Comparison of ENCODE assay signal across 8 cellular contexts in the genomic region with DNA sequence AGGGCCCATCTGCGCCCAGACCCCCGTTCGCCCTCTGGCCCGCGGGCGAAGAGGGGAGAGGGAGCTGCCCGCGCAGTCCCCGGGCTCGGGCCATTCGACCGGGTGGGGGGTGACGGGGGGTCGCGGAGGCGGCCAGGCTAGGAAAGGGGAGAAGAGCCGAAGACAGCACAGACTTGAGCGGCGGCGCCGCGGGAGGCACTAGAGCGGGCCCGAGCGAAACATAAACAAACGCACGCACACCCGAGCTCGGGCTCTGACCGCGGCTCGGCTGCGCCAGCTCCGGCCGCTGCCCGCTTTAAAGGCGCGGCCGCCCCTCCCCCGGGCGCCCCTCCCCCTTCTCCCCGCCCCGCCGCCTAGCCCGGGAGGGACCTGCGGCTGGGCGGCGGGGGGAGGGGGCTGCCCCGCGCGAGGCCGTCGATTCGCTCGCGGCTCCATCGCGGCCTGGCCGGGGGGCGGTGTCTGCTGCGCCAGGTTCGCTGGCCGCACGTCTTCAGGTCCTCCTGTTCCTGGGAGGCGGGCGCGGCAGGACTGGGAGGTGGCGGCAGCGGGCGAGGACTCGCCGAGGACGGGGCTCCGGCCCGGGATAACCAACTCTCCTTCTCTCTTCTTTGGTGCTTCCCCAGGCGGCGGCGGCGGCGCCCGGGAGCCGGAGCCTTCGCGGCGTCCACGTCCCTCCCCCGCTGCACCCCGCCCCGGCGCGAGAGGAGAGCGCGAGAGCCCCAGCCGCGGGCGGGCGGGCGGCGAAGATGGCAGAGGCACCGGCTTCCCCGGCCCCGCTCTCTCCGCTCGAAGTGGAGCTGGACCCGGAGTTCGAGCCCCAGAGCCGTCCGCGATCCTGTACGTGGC. TPM values are rescaled to one million over a fixed set of nuclear protein-coding genes. Genes with fewer than 3 reads are reported as not detected.
DNase-seq lines count a peak whose midpoint lies in the region; ATAC-seq and TF ChIP-seq lines count a peak whose summit lies in the region.

A gene (plus strand): TSS at position 455 of the 846 bp plus-strand sequence. CDS start 292 bp downstream, at position 747.

- H3K27ac ChIP-seq in HL-60 (replicated peaks) (peak within 1 kb of the TSS; percentile 94), Peyer's patch (peak within 1 kb of the TSS; percentile 98 to 100 (median 99))

- peak; percentile 81 to 86 for TF ChIP-seq POLR2A in Peyer's patch (IDR thresholded peaks at IDR 0.05)

- DNase-seq in CD1c-positive myeloid dendritic cell (ENCODE audit: extremely low spot score) (peak; percentile 88), HL-60 (ENCODE audit: low read depth in 1 of 2, low spot score in 1 of 2) (peak in 1 of 2 experiments; percentile 73), Peyer's patch (peak; percentile 87 to 97 (median 96)), fibroblast of mammary gland (ENCODE audit: low read depth) (peak; percentile 77), naive B cell (peak; percentile 47)
- peak; percentile 64 for DNase-seq in activated T-helper 9 cell treated with anti-CD3 and anti-CD28 coated beads, Interleukin-2, amount 50 U/mL, for 16 hours (ENCODE audit: low read depth)
- peak; percentile 58 for DNase-seq in stimulated activated naive CD4-positive, alpha-beta T cell treated with Interleukin-2 at 50 U/mL for 16 hours (lab: John Stamatoyannopoulos, UW)

- TF ChIP-seq CTCF in HL-60 (IDR thresholded peaks at IDR 0.05; ENCODE audit: insufficient read depth, low read length) = no peak
- TF ChIP-seq CTCF in Peyer's patch (IDR thresholded peaks at IDR 0.05) = peak in 2 of 6 experiments; percentile 2 to 5
- no peak for TF ChIP-seq CTCF in fibroblast of mammary gland (conservative IDR thresholded peaks at IDR 0.05; ENCODE audit: control insufficient read depth, insufficient read depth, low read depth, low read length)

- H3K27me3 Mint-ChIP-seq in naive B cell = peaks cover under 1 to 9% (median 8%) of the 10 kb centered on the region in 3 donors

- no peaks in the 10 kb centered on the region for H3K36me3 ChIP-seq in Peyer's patch

- peaks cover 27 to 42% (median 41%) of the 10 kb centered on the region in 3 donors for H3K4me1 Mint-ChIP-seq in naive B cell

- no peaks in the 10 kb centered on the region for H3K9me3 Mint-ChIP-seq in naive B cell

- H3K4me3 ChIP-seq in HL-60 (replicated peaks; ENCODE audit: insufficient read depth, low read length) (peak within 1 kb of the TSS; percentile 89), Peyer's patch (peak within 1 kb of the TSS; percentile 95 to 98 (median 96)), fibroblast of mammary gland (ENCODE audit: control insufficient read depth, low read depth, low read length) (peak within 1 kb of the TSS; percentile 92)

- ATAC-seq in naive B cell (ENCODE audit: low read depth in 2 of 2) (no peak), HG03196 (IDR thresholded peaks at IDR 0.05; ENCODE audit: unreplicated experiment) (no peak)

- peak within 1 kb of the TSS; percentile 81 to 100 (median 89) for H3K4me3 Mint-ChIP-seq in naive B cell

- H3K36me3 Mint-ChIP-seq in naive B cell = no peaks in the 10 kb centered on the region

- H3K27me3 ChIP-seq in HL-60 (ENCODE audit: insufficient read depth, poor library complexity, severe bottlenecking) = no peaks in the 10 kb centered on the region
- no peaks in the 10 kb centered on the region for H3K27me3 ChIP-seq in Peyer's patch

- H3K4me1 ChIP-seq in Peyer's patch = peaks cover 0 to 29% (median 16%) of the 10 kb centered on the region in 4 donors

- no peaks in the 10 kb centered on the region for H3K9me3 ChIP-seq in Peyer's patch

- H3K27ac Mint-ChIP-seq in naive B cell = peak within 1 kb of the TSS in 5 of 6 donors; percentile 81 to 99 (median 90)

RNA-seq across cellular contexts. Expression of the gene that starts here (rescaled TPM):
- 10 to 100 TPM; 34.3 to 61.1 (median 49.7) TPM for total RNA-seq in Peyer's patch
- 10 to 100 TPM in 5 of 6 donors, 1 to 10 TPM in 1; 9.9 to 25.6 (median 13.6) TPM for polyA plus RNA-seq in naive B cell (ENCODE audit: low read depth in 6 of 6)
